In genomic region chr15:25864966-25865365, GRCh38 we compare ENCODE assay signal across 17 cellular contexts. TPM values are rescaled to one million over a fixed set of nuclear protein-coding genes. Genes with fewer than 3 reads are reported as not detected.
DNase-seq lines count a peak whose midpoint lies in the region; ATAC-seq and TF ChIP-seq lines count a peak whose summit lies in the region.
"Had no signal": no experiment of that assay in that cellular context is flagged by ENCODE, and none has a peak within 500 bp of the region (broad histone marks: within the 10 kb centered on the region; RNA-seq: fewer than 3 reads in every experiment).

No MANE protein-coding gene starts in this region.

- H3K27ac Mint-ChIP-seq in activated T-cell treated with anti-CD3 and anti-CD28 coated beads, Interleukin-2, amount 50 U/mL, for 24 hours = no peak overlapping the region

- no peak overlapping the region for H3K4me2 ChIP-seq in osteoblast (ENCODE audit: insufficient read depth, low read length)

- peaks cover 39% of the 10 kb centered on the region for H3K4me1 Mint-ChIP-seq in activated T-cell treated with anti-CD3 and anti-CD28 coated beads, Interleukin-2, amount 50 U/mL, for 24 hours (ENCODE audit: low read depth)

- H3K4me3 ChIP-seq in epithelial cell of esophagus (ENCODE audit: low read length) (no peak overlapping the region), osteoblast (ENCODE audit: insufficient read depth, low read length) (no peak overlapping the region)
- H3K4me3 ChIP-seq: adrenal gland, stomach had no signal

- ATAC-seq in GM18907 (IDR thresholded peaks at IDR 0.05; ENCODE audit: unreplicated experiment) = no peak
- ATAC-seq: right cardiac atrium had no signal

- peaks cover 27% of the 10 kb centered on the region for H3K36me3 Mint-ChIP-seq in activated T-cell treated with anti-CD3 and anti-CD28 coated beads, Interleukin-2, amount 50 U/mL, for 24 hours (ENCODE audit: low read depth)

- H3K36me3 ChIP-seq in osteoblast (ENCODE audit: insufficient read depth, low read length) = no peaks in the 10 kb centered on the region
- H3K36me3 ChIP-seq: adrenal gland, neutrophil, stomach had no signal

- peak overlapping the region; percentile 32 for H3K4me3 Mint-ChIP-seq in activated T-cell treated with anti-CD3 and anti-CD28 coated beads, Interleukin-2, amount 50 U/mL, for 24 hours

- no peak overlapping the region for H3K27ac ChIP-seq in osteoblast (ENCODE audit: low read depth, low read length)
- H3K27ac ChIP-seq: adrenal gland, neutrophil, stomach had no signal

- H3K9me3 ChIP-seq in osteoblast (ENCODE audit: low read depth, low read length) = no peaks in the 10 kb centered on the region
- H3K9me3 ChIP-seq: adrenal gland, neutrophil, stomach had no signal

- no peaks in the 10 kb centered on the region for H3K9me3 Mint-ChIP-seq in activated T-cell treated with anti-CD3 and anti-CD28 coated beads, Interleukin-2, amount 50 U/mL, for 24 hours

- no peak for DNase-seq in activated T-cell treated with anti-CD3 and anti-CD28 coated beads, Interleukin-2, amount 50 U/mL, for 24 hours
- DNase-seq in activated T-cell treated with anti-CD3 and anti-CD28 coated beads, Interleukin-2, amount 50 U/mL, for 1 hour = no peak
- DNase-seq in HT1080 (ENCODE audit: low read depth) = peak; percentile 54
- peak; percentile 27 for DNase-seq in epithelial cell of esophagus (ENCODE audit: low read depth)
- peak; percentile 81 for DNase-seq in osteoblast (ENCODE audit: insufficient read length, low spot score, missing footprints)
- no peak for DNase-seq in NCI-H446 treated with DMSO at 0.1 percent for 48 hours (lab: John Stamatoyannopoulos, UW)
- no peak for DNase-seq in NCI-H82 treated with DMSO at 0.1 percent for 48 hours (lab: John Stamatoyannopoulos, UW; ENCODE audit: unreplicated experiment)
- DNase-seq: adrenal gland; Calu3; effector CD8-positive, alpha-beta T cell; NCI-H146; NCI-H2227 treated with DMSO at 0.1 percent for 48 hours; right cardiac atrium; stomach had no signal

- H3K27me3 ChIP-seq in osteoblast (ENCODE audit: insufficient read depth, low read length) = no peaks in the 10 kb centered on the region

- H3K4me1 ChIP-seq in osteoblast (ENCODE audit: insufficient read depth, low read length) = peaks cover 32% of the 10 kb centered on the region

- H3K27me3 Mint-ChIP-seq in activated T-cell treated with anti-CD3 and anti-CD28 coated beads, Interleukin-2, amount 50 U/mL, for 24 hours = no peaks in the 10 kb centered on the region

- peaks cover 2% of the 10 kb centered on the region for H4K20me1 ChIP-seq in osteoblast (ENCODE audit: insufficient read depth, low read length)

- no peak overlapping the region for H2AFZ ChIP-seq in osteoblast (ENCODE audit: low read length)

- TF ChIP-seq CTCF in epithelial cell of esophagus (IDR thresholded peaks at IDR 0.05; ENCODE audit: insufficient read depth, low read depth, low read length, missing control alignments) (no peak), osteoblast (IDR thresholded peaks at IDR 0.05; ENCODE audit: extremely low read depth, low read depth, low read length) (no peak)

- peaks cover 28% of the 10 kb centered on the region for H3K79me2 ChIP-seq in osteoblast (ENCODE audit: insufficient read depth, low read length)

RNA-seq across cellular contexts. Expression of gene ATP10A, which starts 1.8 kb away (rescaled TPM):
- total RNA-seq in HT1080 (2014; rRNA removed; shearing (Covaris generic)) = 4.0 and 6.2 TPM in 2 replicates
- polyA plus RNA-seq in HT1080 (2015; cell fraction: cytosol; rRNA removed) = 0.02 and 0.73 TPM in 2 replicates
- polyA plus RNA-seq in HT1080 (2015; cell fraction: nucleus; rRNA removed) = 0.06 and 0.08 TPM in 2 replicates
- total RNA-seq in osteoblast = 26.5 and 32.9 TPM in 2 replicates
- polyA plus RNA-seq: keratinocyte had no signal

Comparison
In these comparisons a context has a peak if more than half of its experiments do, and no peak if none do; other contexts are left out.
1. DNase-seq: peak in HT1080 (single experiment), epithelial cell of esophagus (single experiment) and osteoblast (single experiment); none in activated T-cell treated with anti-CD3 and anti-CD28 coated beads, Interleukin-2, amount 50 U/mL, for 24 hours (single experiment), activated T-cell treated with anti-CD3 and anti-CD28 coated beads, Interleukin-2, amount 50 U/mL, for 1 hour (single experiment), NCI-H446 treated with DMSO at 0.1 percent for 48 hours (single experiment) and NCI-H82 treated with DMSO at 0.1 percent for 48 hours (single experiment).